ENCODE assay signal across 8 cellular contexts in the genomic region with DNA sequence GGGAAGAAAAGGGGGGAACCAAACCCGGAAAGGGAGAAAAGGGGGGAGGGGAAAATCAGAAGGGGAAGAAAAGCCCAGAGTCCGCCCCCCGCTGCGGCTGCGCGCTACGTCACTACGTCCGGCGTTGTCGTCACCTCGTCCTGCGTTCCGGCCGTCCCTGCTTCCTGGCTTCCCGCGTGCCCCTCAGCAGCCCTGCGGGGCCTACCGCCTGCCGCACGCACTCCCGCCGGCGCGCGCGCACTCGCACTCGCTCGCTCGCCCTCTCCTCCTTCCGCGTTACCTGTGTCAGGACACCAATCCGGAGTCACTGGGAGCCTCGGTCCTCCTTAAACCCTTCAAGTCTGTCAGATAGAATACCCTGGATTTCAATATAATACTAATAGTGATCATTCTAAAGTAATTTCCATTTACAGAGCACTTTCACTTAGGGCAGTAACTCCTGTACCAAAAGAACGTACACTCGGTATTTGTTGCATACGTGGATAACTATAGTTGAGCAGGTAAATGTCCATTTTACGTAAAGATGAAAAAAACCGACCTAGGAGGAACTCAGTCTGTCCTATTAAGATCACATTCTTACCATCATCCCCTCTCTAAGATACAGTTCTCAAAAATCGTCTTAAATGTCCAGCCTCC. TPM values are rescaled to one million over a fixed set of nuclear protein-coding genes. Genes with fewer than 3 reads are reported as not detected.
DNase-seq lines count a peak whose midpoint lies in the region; ATAC-seq and TF ChIP-seq lines count a peak whose summit lies in the region.

A gene (minus strand): TSS at position 113 of the 636 bp plus-strand sequence. CDS start 120,615 bp downstream, outside the sequence.

- TF ChIP-seq CTCF in PC-9 (conservative IDR thresholded peaks at IDR 0.05): no peak
- TF ChIP-seq CTCF in epithelial cell of proximal tubule (conservative IDR thresholded peaks at IDR 0.05; ENCODE audit: low read depth, low read length): no peak

- H3K4me3 ChIP-seq in PC-9: peak within 1 kb of the TSS; percentile 74
- peak within 1 kb of the TSS; percentile 79 for H3K4me3 ChIP-seq in epithelial cell of proximal tubule (ENCODE audit: low read depth, low read length)

- H3F3A ChIP-seq in PC-9 (ENCODE audit: insufficient read depth, low read depth): peaks cover 13% of the 10 kb centered on the region; the same call in 1 of the 2 replicates

- peak within 1 kb of the TSS; percentile 91 for H3K27ac ChIP-seq in PC-9

- TSS peak; percentile 85 for BruUV-seq in PC-9 (replicated peaks; lab: Mats Ljungman, UMichigan)

- in situ Hi-C loops in KBM-7 (cut with MboI; ENCODE audit: low pct_unique_long_range_greater_than_20kb, low sequenced_read_pairs): no loop called here

- H4K20me1 ChIP-seq in PC-9 (ENCODE audit: insufficient read depth): no peaks in the 10 kb centered on the region

- peaks cover 21% of the 10 kb centered on the region for H3K79me2 ChIP-seq in PC-9 (ENCODE audit: low read depth)

- POLR2A ChIA-PET in PC-9 (lab: Charles Lee; ENCODE audit: unreplicated experiment): no interaction called here

- H3K27me3 ChIP-seq in PC-9 (ENCODE audit: insufficient read depth, low read depth): no peaks in the 10 kb centered on the region

- peaks cover 18% of the 10 kb centered on the region for H3K4me1 ChIP-seq in PC-9 (replicated peaks; ENCODE audit: insufficient read depth)

- DNase-seq in DMS53 (lab: John Stamatoyannopoulos, UW): peak; percentile 100
- DNase-seq in KBM-7: peak; percentile 98
- DNase-seq in PC-9: peak; percentile 85 to 95
- peak; percentile 95 for DNase-seq in activated T-cell treated with anti-CD3 and anti-CD28 coated beads, Interleukin-2, amount 50 U/mL, for 1 hour
- no peak for DNase-seq in epithelial cell of proximal tubule (ENCODE audit: low read depth)
- DNase-seq in mucosa of gallbladder (ENCODE audit: low spot score): peak; percentile 96
- peak; percentile 93 for DNase-seq in stimulated activated CD8-positive, alpha-beta memory T cell treated with anti-CD3 and anti-CD28 coated beads, Interleukin-4, amount 100 ng/mL, for 24 hours (ENCODE audit: low read depth)

- intact Hi-C loops in PC-9 (cut with micrococcal nuclease; ENCODE audit: unreplicated experiment): no loop called here

- no peaks in the 10 kb centered on the region for H3K9me3 ChIP-seq in PC-9 (ENCODE audit: insufficient read depth, low read depth)

- H3K9me2 ChIP-seq in PC-9 (ENCODE audit: insufficient read depth): no peaks in the 10 kb centered on the region

- peak within 1 kb of the TSS; percentile 93 for H3K4me2 ChIP-seq in PC-9

- CTCF ChIA-PET in PC-9 (lab: Charles Lee): no interaction called here

- peak; percentile 92 for ATAC-seq in GM21723 (IDR thresholded peaks at IDR 0.05; ENCODE audit: unreplicated experiment)

- peak within 1 kb of the TSS; percentile 97 for H2AFZ ChIP-seq in PC-9

- no peaks in the 10 kb centered on the region for H3K36me3 ChIP-seq in PC-9 (ENCODE audit: low read depth)

RNA-seq across cellular contexts. Expression of the gene that starts here (rescaled TPM):
- 54.4 and 65.1 TPM in 2 replicates for total RNA-seq in PC-9 (2021)
- total RNA-seq in epithelial cell of proximal tubule: 10.5 and 12.5 TPM in 2 replicates
- total RNA-seq in mucosa of gallbladder: 73.5 TPM
